ENCODE assay signal across 8 cellular contexts in the genomic region with DNA sequence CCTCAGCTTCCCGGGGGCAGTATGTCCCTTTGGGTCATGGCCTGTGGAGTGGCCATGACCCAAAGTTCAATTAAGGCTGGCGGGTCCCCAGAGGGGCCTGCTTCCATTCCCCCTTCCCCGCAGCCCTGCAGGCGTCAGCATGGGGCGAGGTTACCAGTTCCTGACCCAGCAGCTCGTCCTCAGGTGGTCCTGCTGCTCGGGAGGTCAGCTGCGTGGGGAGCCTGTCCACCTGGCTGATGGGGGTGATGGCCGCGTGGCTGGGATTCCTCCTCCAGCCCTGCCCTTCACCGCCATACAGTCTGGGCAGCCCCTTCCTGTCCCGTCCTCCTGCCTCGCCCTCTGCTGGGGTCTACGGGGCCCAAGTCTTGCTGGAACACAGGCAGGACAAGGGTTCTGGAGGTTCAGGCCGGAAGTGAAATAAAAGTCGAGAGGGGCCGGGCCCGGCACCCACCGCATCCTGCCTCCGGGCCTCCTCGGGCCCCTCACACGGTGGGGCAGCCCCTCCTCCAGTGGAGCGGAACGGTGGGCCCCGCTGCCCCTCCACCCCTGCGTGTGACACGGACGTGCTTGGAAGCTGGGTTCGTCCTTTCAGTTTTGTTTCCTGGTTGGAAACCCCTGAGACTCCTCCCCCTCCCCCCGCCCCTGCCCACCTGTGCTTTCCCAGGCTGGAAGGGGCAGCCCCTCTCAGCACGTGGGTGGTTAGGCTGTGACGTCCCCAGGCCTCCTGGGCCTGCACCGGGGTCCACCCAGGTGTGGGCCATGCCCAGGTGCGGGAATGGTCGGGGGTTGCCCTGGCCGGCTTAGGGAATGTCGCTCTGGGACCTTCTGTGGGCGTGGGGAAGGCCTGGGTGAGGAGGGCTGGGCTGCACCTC.
DNase-seq lines count a peak whose midpoint lies in the region; ATAC-seq lines count a peak whose summit lies in the region.

No MANE protein-coding gene starts in this region.

- ATAC-seq in HG03460 (IDR thresholded peaks at IDR 0.05; ENCODE audit: unreplicated experiment): peak; percentile 38

- peak; percentile 79 for DNase-seq in NK-92 treated with Interleukin-12 subunit alpha and Interleukin-12 subunit beta, amount 100 ng/mL, for 24 hours (lab: John Stamatoyannopoulos, UW)
- no peak for DNase-seq in NK-92 (lab: John Stamatoyannopoulos, UW; ENCODE audit: unreplicated experiment)
- peak; percentile 41 for DNase-seq in activated T-helper 1 cell treated with Interleukin-2 at 50 U/mL for 16 hours (ENCODE audit: low read depth)
- peak; percentile 71 for DNase-seq in islet precursor cell
- DNase-seq in stimulated activated CD8-positive, alpha-beta memory T cell treated with anti-CD3 and anti-CD28 coated beads, Interleukin-12 subunit alpha, Interleukin-12 subunit beta, amount 100 ng/mL, for 24 hours (ENCODE audit: extremely low read depth): peak; percentile 82
- no peak for DNase-seq in amniotic stem cell (lab: John Stamatoyannopoulos, UW)
- DNase-seq in NCI-H2107 (lab: John Stamatoyannopoulos, UW): no peak

Comparison
In these comparisons a context has a peak if more than half of its experiments do, and no peak if none do; other contexts are left out.
1. DNase-seq: peak in NK-92 treated with Interleukin-12 subunit alpha and Interleukin-12 subunit beta, amount 100 ng/mL, for 24 hours (single experiment), activated T-helper 1 cell treated with Interleukin-2 at 50 U/mL for 16 hours (single experiment), islet precursor cell (single experiment) and stimulated activated CD8-positive, alpha-beta memory T cell treated with anti-CD3 and anti-CD28 coated beads, Interleukin-12 subunit alpha, Interleukin-12 subunit beta, amount 100 ng/mL, for 24 hours (single experiment); none in NK-92 (single experiment), amniotic stem cell (single experiment) and NCI-H2107 (single experiment).